In genomic region chr2:102130651-102130991, GRCh38 we compare ENCODE assay signal across 1 cellular context.
TF ChIP-seq lines count a peak whose summit lies in the region.

No MANE protein-coding gene starts in this region.

TF ChIP-seq in IMR-90, 13 proteins besides CTCF, POLR2A, EP300 and RAD21:
- no peak for TF ChIP-seq NFE2L2 (IDR thresholded peaks at IDR 0.05; ENCODE audit: low read depth, low read length)
- no peak for TF ChIP-seq MAZ (IDR thresholded peaks at IDR 0.05; ENCODE audit: borderline replicate concordance, low read depth, low read length)
- no peak for TF ChIP-seq RFX5 (IDR thresholded peaks at IDR 0.05; ENCODE audit: low read depth, low read length)
- peak; percentile 53 for TF ChIP-seq CEBPB (IDR thresholded peaks at IDR 0.05; ENCODE audit: low read depth, low read length)
